ENCODE assay signal across 11 cellular contexts in the genomic region with DNA sequence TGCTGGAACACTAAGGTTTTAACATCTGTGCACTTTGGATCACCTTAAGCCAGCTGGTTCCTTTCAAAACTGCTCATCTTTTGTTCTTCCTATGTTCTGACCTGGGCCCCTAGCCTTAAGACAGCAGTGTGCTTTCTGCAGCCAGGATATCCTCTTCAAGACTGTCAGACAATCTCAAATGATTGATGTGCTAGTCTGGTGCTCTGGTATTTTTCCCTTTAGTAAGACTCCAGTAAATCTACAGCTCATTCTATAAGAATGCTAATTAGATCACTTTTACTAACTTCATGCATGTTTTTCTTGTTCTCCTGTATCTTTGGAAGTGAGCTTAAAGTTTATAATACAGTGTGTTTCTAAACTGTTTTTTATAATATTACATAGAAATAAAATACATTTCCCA.
DNase-seq lines count a peak whose midpoint lies in the region; ATAC-seq, FAIRE-seq and TF ChIP-seq lines count a peak whose summit lies in the region.
"Had no signal": no experiment of that assay in that cellular context is flagged by ENCODE, and none has a peak within 500 bp of the region (broad histone marks: within the 10 kb centered on the region; RNA-seq: fewer than 3 reads in every experiment).

No MANE protein-coding gene starts in this region.

- no peaks in the 10 kb centered on the region for H3K36me3 Mint-ChIP-seq in HFFc6 (ENCODE audit: low read depth)

- H3K4me1 ChIP-seq in A673 (ENCODE audit: insufficient read depth, low read length, poor library complexity, severe bottlenecking) (peaks cover 30% of the 10 kb centered on the region), K562 (replicated peaks in 1 of 2; ENCODE audit: control insufficient read depth in 2 of 2, insufficient read depth in 2 of 2, low read length in 2 of 2) (peaks cover 0 to 25% of the 10 kb centered on the region in 2 experiments; a peak in 3 of 5 replicates)
- H3K4me1 ChIP-seq: BLaER1 had no signal

- no peaks in the 10 kb centered on the region for H3K9me1 ChIP-seq in K562 (ENCODE audit: control insufficient read depth, insufficient read depth, low read length)

- no peak overlapping the region for H3K9ac ChIP-seq in K562 (ENCODE audit: insufficient read depth in 1 of 2, low read depth in 2 of 2, low read length in 2 of 2)
- H3K9ac ChIP-seq: BLaER1 had no signal

- ATAC-seq in K562: peak; percentile 74
- no peak for ATAC-seq in HG03354 (IDR thresholded peaks at IDR 0.05; ENCODE audit: poor library complexity, severe bottlenecking, unreplicated experiment)

- H3K4me3 ChIP-seq in A673 (ENCODE audit: low read depth, low read length, poor library complexity, severe bottlenecking) (no peak overlapping the region), K562 (no peak overlapping the region)
- H3K4me3 ChIP-seq: BLaER1, lung had no signal

- no peak for TF ChIP-seq RAD21 in K562 (CRISPR knock-in tag; conservative IDR thresholded peaks at IDR 0.05 in 1 of 2, IDR thresholded peaks at IDR 0.05 in 1 of 2)

- POLR2A ChIA-PET in A673 (lab: Charles Lee; ENCODE audit: low non-redundant PET): interaction anchor here (0.5 kb wide), 1 partner anchor 156 kb away, joined by 14 read pairs; no protein-coding TSS in a partner anchor
- POLR2A ChIA-PET in K562 (lab: Yijun Ruan, JAX): interaction anchor here (0.8 to 0.9 kb wide), 2 partner anchors 18 to 92 kb away, joined by 3 to 4 read pairs; no protein-coding TSS in a partner anchor

- FAIRE-seq in K562 (lab: Jason Lieb, UNC): no peak

- peak overlapping the region; percentile 57 for H2AFZ ChIP-seq in K562 (ENCODE audit: low read depth, low read length)

- H4K20me1 ChIP-seq in K562 (replicated peaks; ENCODE audit: control insufficient read depth, insufficient read depth, low read length): no peaks in the 10 kb centered on the region
- H4K20me1 ChIP-seq: BLaER1 had no signal

- peak overlapping the region; percentile 53 for H3K4me3 Mint-ChIP-seq in HFFc6

- peaks cover 64% of the 10 kb centered on the region for H3K4me1 Mint-ChIP-seq in HFFc6 (ENCODE audit: low read depth)

- DNase-seq in A673 (ENCODE audit: low spot score): peak; percentile 77
- peak; percentile 67 for DNase-seq in HFFc6
- DNase-seq in K562 (ENCODE audit: extremely low read depth in 1 of 4, low spot score in 3 of 4): peak in 2 of 4 experiments; percentile 11 to 31
- DNase-seq in left kidney (ENCODE audit: low read depth, low spot score): peak; percentile 79
- no peak for DNase-seq in ureter (ENCODE audit: low spot score)
- DNase-seq in NCI-H1092 treated with DMSO at 0.1 percent for 48 hours (lab: John Stamatoyannopoulos, UW): no peak
- DNase-seq in ecto neural progenitor cell (ENCODE audit: low spot score): no peak
- DNase-seq: activated naive CD4-positive, alpha-beta T cell treated with Interleukin-2 at 50 U/mL for 16 hours had no signal

- no peak for TF ChIP-seq POLR2A in K562 (conservative IDR thresholded peaks at IDR 0.05)

- TF ChIP-seq CTCF in A673 (conservative IDR thresholded peaks at IDR 0.05; ENCODE audit: low read depth, low read length): no peak
- TF ChIP-seq CTCF in HFFc6 (IDR thresholded peaks at IDR 0.05): no peak
- no peak for TF ChIP-seq CTCF in K562 (IDR thresholded peaks at IDR 0.05 in 2 of 3, conservative IDR thresholded peaks at IDR 0.05 in 1 of 3; ENCODE audit: insufficient read depth in 2 of 3, low read depth in 1 of 3, low read length in 3 of 3)

- no peak overlapping the region for H3K27ac ChIP-seq in A673 (ENCODE audit: low read depth, low read length, poor library complexity, severe bottlenecking)
- peak overlapping the region; percentile 76; the same call in 2 of the 3 replicates for H3K27ac ChIP-seq in K562 (ENCODE audit: extremely low read depth, low read depth, low read length)
- H3K27ac ChIP-seq: BLaER1 had no signal

- H3K9me3 ChIP-seq in A673 (ENCODE audit: low read depth, low read length, poor library complexity, severe bottlenecking) (no peaks in the 10 kb centered on the region), K562 (replicated peaks; ENCODE audit: control insufficient read depth, insufficient read depth, low read depth, low read length) (no peaks in the 10 kb centered on the region)
- H3K9me3 ChIP-seq: BLaER1 had no signal

- no peaks in the 10 kb centered on the region for H3K9me3 Mint-ChIP-seq in HFFc6

- H3K36me3 ChIP-seq in A673 (ENCODE audit: insufficient read depth, low read length, poor library complexity, severe bottlenecking): no peaks in the 10 kb centered on the region
- no peaks in the 10 kb centered on the region for H3K36me3 ChIP-seq in K562 (ENCODE audit: control insufficient read depth, insufficient read depth, low read length)
- H3K36me3 ChIP-seq: BLaER1 had no signal

- no peaks in the 10 kb centered on the region for H3K79me2 ChIP-seq in K562 (ENCODE audit: control insufficient read depth, insufficient read depth, low read length)

- CTCF ChIA-PET in A673 (lab: Charles Lee) (interaction anchor here (0.8 kb wide), 1 partner anchor 17 kb away, joined by 3 read pairs; no protein-coding TSS in a partner anchor), K562 (lab: Yijun Ruan, JAX; ENCODE audit: low intra/inter-chr PET ratio) (no interaction called here)

- peak overlapping the region; percentile 83 for H3K27ac Mint-ChIP-seq in HFFc6

- in situ Hi-C loops in K562 (cut with MboI): no loop called here

- no peaks in the 10 kb centered on the region; the same call in 1 of the 2 replicates for H3K27me3 Mint-ChIP-seq in HFFc6 (ENCODE audit: insufficient read depth)

- no peak for TF ChIP-seq EP300 in K562 (IDR thresholded peaks at IDR 0.05; ENCODE audit: low read length)

- no peaks in the 10 kb centered on the region for H3K27me3 ChIP-seq in A673 (replicated peaks; ENCODE audit: insufficient read depth, low read depth, low read length, poor library complexity)
- H3K27me3 ChIP-seq in K562 (ENCODE audit: control insufficient read depth in 2 of 2, insufficient read depth in 2 of 2, low read length in 2 of 2): no peaks in the 10 kb centered on the region
- H3K27me3 ChIP-seq: BLaER1 had no signal

- BruUV-seq in A673 (replicated peaks; lab: Mats Ljungman, UMichigan): no TSS peak
- BruUV-seq in K562 (replicated peaks; lab: Mats Ljungman, UMichigan): no TSS peak

- intact Hi-C loops in A673 (cut with micrococcal nuclease; ENCODE audit: unreplicated experiment): no loop called here
- intact Hi-C loops in K562 (cut with micrococcal nuclease): no loop called here

- H3K4me2 ChIP-seq in K562 (ENCODE audit: insufficient read depth, low read length): no peak overlapping the region
- H3K4me2 ChIP-seq: BLaER1 had no signal

Comparison
In these comparisons a context has a peak if more than half of its experiments do, and no peak if none do; other contexts are left out.
1. DNase-seq: peak in A673 (single experiment), HFFc6 (single experiment) and left kidney (single experiment); none in ureter (single experiment), NCI-H1092 treated with DMSO at 0.1 percent for 48 hours (single experiment) and ecto neural progenitor cell (single experiment).